In genomic region chr10:53135213-53135896, GRCh38 we compare ENCODE assay signal across 15 cellular contexts.
DNase-seq lines count a peak whose midpoint lies in the region; ATAC-seq and TF ChIP-seq lines count a peak whose summit lies in the region.
"Had no signal": no experiment of that assay in that cellular context is flagged by ENCODE, and none has a peak within 500 bp of the region (broad histone marks: within the 10 kb centered on the region; RNA-seq: fewer than 3 reads in every experiment).

No MANE protein-coding gene starts in this region.

- peak; percentile 83 for ATAC-seq in GM19438 (IDR thresholded peaks at IDR 0.05; ENCODE audit: low read depth, unreplicated experiment)
- peak; percentile 88 for ATAC-seq in HG02981 (IDR thresholded peaks at IDR 0.05; ENCODE audit: unreplicated experiment)
- ATAC-seq in HG03039 (IDR thresholded peaks at IDR 0.05; ENCODE audit: unreplicated experiment) = no peak
- ATAC-seq in activated T-cell treated with anti-CD3 and anti-CD28 coated beads, Interleukin-2, amount 50 U/mL, for 72 hours (replicated peaks in 1 of 2) = no peak
- ATAC-seq: body of pancreas had no signal

- in situ Hi-C loops in GM13977 (cut with MboI; ENCODE audit: low pct_unique_long_range_greater_than_20kb, low sequenced_read_pairs, unreplicated experiment) = no loop called here

- DNase-seq in DMS53 (lab: John Stamatoyannopoulos, UW) = peak; percentile 70
- peak; percentile 3 for DNase-seq in HuH-7.5 (ENCODE audit: low spot score)
- no peak for DNase-seq in NCI-H510A (lab: John Stamatoyannopoulos, UW)
- no peak for DNase-seq in activated T-cell treated with anti-CD3 and anti-CD28 coated beads, Interleukin-2, amount 50 U/mL, for 72 hours
- DNase-seq in GM13977 (ENCODE audit: low spot score) = no peak
- DNase-seq: activated effector memory CD4-positive, alpha-beta T cell treated with anti-CD3 and anti-CD28 coated beads, Interleukin-2, amount 50 U/mL, for 16 hours; body of pancreas; NCI-H187; NCI-H82; SHP77; T1000 had no signal

- no peak for TF ChIP-seq CTCF in GM13977 (IDR thresholded peaks at IDR 0.05; ENCODE audit: extremely low read depth, insufficient read depth, missing control alignments)

- H3K27me3 Mint-ChIP-seq in activated T-cell treated with anti-CD3 and anti-CD28 coated beads, Interleukin-2, amount 50 U/mL, for 72 hours (ENCODE audit: low read depth) = no peaks in the 10 kb centered on the region
- H3K27me3 Mint-ChIP-seq: progenitor cell of endocrine pancreas had no signal

- no peaks in the 10 kb centered on the region for H3K4me1 Mint-ChIP-seq in activated T-cell treated with anti-CD3 and anti-CD28 coated beads, Interleukin-2, amount 50 U/mL, for 72 hours (ENCODE audit: low read depth)

- H3K9me3 Mint-ChIP-seq in activated T-cell treated with anti-CD3 and anti-CD28 coated beads, Interleukin-2, amount 50 U/mL, for 72 hours = peaks cover 2 to 8% of the 10 kb centered on the region in 2 donors

- no peak overlapping the region for H3K4me3 Mint-ChIP-seq in activated T-cell treated with anti-CD3 and anti-CD28 coated beads, Interleukin-2, amount 50 U/mL, for 72 hours

- no peak overlapping the region for H3K27ac Mint-ChIP-seq in activated T-cell treated with anti-CD3 and anti-CD28 coated beads, Interleukin-2, amount 50 U/mL, for 72 hours
- H3K27ac Mint-ChIP-seq: progenitor cell of endocrine pancreas had no signal

- H3K36me3 Mint-ChIP-seq in activated T-cell treated with anti-CD3 and anti-CD28 coated beads, Interleukin-2, amount 50 U/mL, for 72 hours (ENCODE audit: insufficient read depth in 2 of 2) = no peaks in the 10 kb centered on the region

Comparison
In these comparisons a context has a peak if more than half of its experiments do, and no peak if none do; other contexts are left out.
1. DNase-seq: peak in DMS53 (single experiment) and HuH-7.5 (single experiment); none in NCI-H510A (single experiment), activated T-cell treated with anti-CD3 and anti-CD28 coated beads, Interleukin-2, amount 50 U/mL, for 72 hours (0 of 2) and GM13977 (single experiment).
2. ATAC-seq: peak in GM19438 (single experiment) and HG02981 (single experiment); none in HG03039 (single experiment) and activated T-cell treated with anti-CD3 and anti-CD28 coated beads, Interleukin-2, amount 50 U/mL, for 72 hours (0 of 2).